13 cellular contexts compared by ENCODE assay signal in the genomic region with DNA sequence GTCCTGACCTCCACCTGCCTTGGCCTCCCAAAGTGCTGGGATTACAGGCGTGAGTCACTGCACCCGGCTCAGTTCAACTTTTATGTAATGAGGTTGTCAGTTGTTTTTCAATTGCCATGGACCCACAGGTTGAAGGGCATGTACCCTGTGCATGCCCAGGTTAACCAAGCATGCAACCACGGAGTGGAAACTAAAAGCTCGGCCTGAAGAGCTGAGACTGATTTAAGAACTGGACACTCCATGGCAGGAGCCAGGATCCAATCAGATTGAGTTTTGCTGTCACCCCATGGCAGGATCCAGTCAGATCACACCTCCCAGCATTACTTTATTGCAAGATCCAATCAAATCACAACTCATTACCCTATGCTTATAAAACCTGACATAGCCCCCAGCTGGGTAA. TPM values are rescaled to one million over a fixed set of nuclear protein-coding genes. Genes with fewer than 3 reads are reported as not detected.
DNase-seq lines count a peak whose midpoint lies in the region; ATAC-seq, FAIRE-seq and TF ChIP-seq lines count a peak whose summit lies in the region.
"Not testable (repeated sequence)": the region's sequence is repeated elsewhere in the genome, so short reads cannot be mapped to it uniquely, and the experiment has no call there.
"Had no signal": no experiment of that assay in that cellular context is flagged by ENCODE, and none has a peak within 500 bp of the region (broad histone marks: within the 10 kb centered on the region; RNA-seq: fewer than 3 reads in every experiment).

No MANE protein-coding gene starts in this region.

- H2AFZ ChIP-seq in OCI-LY1 (ENCODE audit: low read length); GM12878 (ENCODE audit: control insufficient read depth, low read depth, low read length): not testable (repeated sequence)

- BruUV-seq in GM12878 (replicated peaks; lab: Mats Ljungman, UMichigan): not testable (repeated sequence)

- H3K9me2 ChIP-seq in OCI-LY1 (ENCODE audit: low read depth, low read length): not testable (repeated sequence)

- H3K4me1 Mint-ChIP-seq in stimulated activated memory B cell treated with anti-CD40 and anti-IgM and Interleukin-4, amounts not matched to agents 10 μg/mL and 1 μg/mL and 100 μg/mL, for 72 hours: not testable (repeated sequence)

- ATAC-seq in GM18520 (IDR thresholded peaks at IDR 0.05; ENCODE audit: unreplicated experiment) (peak; percentile 64), GM19463 (IDR thresholded peaks at IDR 0.05; ENCODE audit: unreplicated experiment) (peak; percentile 53), HG03108 (IDR thresholded peaks at IDR 0.05; ENCODE audit: unreplicated experiment) (peak; percentile 52), GM12878 (peak; percentile 92)
- ATAC-seq in stimulated activated memory B cell treated with anti-CD40 and anti-IgM and Interleukin-4, amounts not matched to agents 10 μg/mL and 1 μg/mL and 100 μg/mL, for 72 hours: peak; percentile 74

- TF ChIP-seq EP300 in GM12878 (IDR thresholded peaks at IDR 0.05; ENCODE audit: borderline replicate concordance in 1 of 2, control insufficient read depth in 1 of 2, low read depth in 2 of 2, low read length in 2 of 2): not testable (repeated sequence)

- not testable (repeated sequence) for TF ChIP-seq RAD21 in GM12878 (IDR thresholded peaks at IDR 0.05; ENCODE audit: insufficient read depth, low read depth, low read length)

- not testable (repeated sequence) for H3K27ac Mint-ChIP-seq in stimulated activated memory B cell treated with anti-CD40 and anti-IgM and Interleukin-4, amounts not matched to agents 10 μg/mL and 1 μg/mL and 100 μg/mL, for 72 hours

- RAD21 ChIA-PET in GM12878 (lab: Charles Lee; ENCODE audit: unreplicated experiment): not testable (repeated sequence)

- H3K9me3 Mint-ChIP-seq in stimulated activated memory B cell treated with anti-CD40 and anti-IgM and Interleukin-4, amounts not matched to agents 10 μg/mL and 1 μg/mL and 100 μg/mL, for 72 hours: not testable (repeated sequence)

- not testable (repeated sequence) for H4K20me1 ChIP-seq in OCI-LY1 (ENCODE audit: insufficient read depth, low read length); GM12878 (ENCODE audit: control insufficient read depth, insufficient read depth)

- H3K4me3 ChIP-seq in OCI-LY1 (ENCODE audit: low read depth, low read length, poor library complexity, severe bottlenecking); GM12878: not testable (repeated sequence)

- POLR2A ChIA-PET in GM12878 (lab: Charles Lee): interaction anchor here (0.6 kb wide), 1 partner anchor 430 kb away, joined by 3 read pairs; no protein-coding TSS in a partner anchor

- CTCF ChIA-PET in GM12878 (lab: Yijun Ruan, JAX): not testable (repeated sequence)

- not testable (repeated sequence) for H3K27me3 Mint-ChIP-seq in stimulated activated memory B cell treated with anti-CD40 and anti-IgM and Interleukin-4, amounts not matched to agents 10 μg/mL and 1 μg/mL and 100 μg/mL, for 72 hours

- H3K36me3 ChIP-seq in OCI-LY1 (ENCODE audit: insufficient read depth, low read length): peaks cover 23% of the 10 kb centered on the region
- H3K36me3 ChIP-seq in GM12878 (ENCODE audit: control insufficient read depth in 2 of 2, insufficient read depth in 2 of 2, low read length in 1 of 2): not testable (repeated sequence)

- H3K27me3 ChIP-seq in OCI-LY1 (ENCODE audit: insufficient read depth, low read length); GM12878 (replicated peaks in 1 of 2; ENCODE audit: control insufficient read depth in 2 of 2, insufficient read depth in 2 of 2, low read length in 1 of 2): not testable (repeated sequence)

- TF ChIP-seq CTCF in OCI-LY1 (IDR thresholded peaks at IDR 0.05; ENCODE audit: low read length); GM12878 (IDR thresholded peaks at IDR 0.05 in 2 of 3, conservative IDR thresholded peaks at IDR 0.05 in 1 of 3; ENCODE audit: control insufficient read depth in 2 of 3, extremely low read depth in 1 of 3, insufficient read depth in 1 of 3, low read depth in 3 of 3, low read length in 3 of 3): not testable (repeated sequence)

- intact Hi-C loops in GM12878 (cut with micrococcal nuclease; ENCODE audit: unreplicated experiment): not testable (repeated sequence)

- in situ Hi-C loops in GM12878 (cut with MboI): not testable (repeated sequence)

- TF ChIP-seq POLR2A in GM12878 (IDR thresholded peaks at IDR 0.05; ENCODE audit: low read depth, low read length): not testable (repeated sequence)

- FAIRE-seq in GM12878 (lab: Jason Lieb, UNC): not testable (repeated sequence)

- H3K4me3 Mint-ChIP-seq in stimulated activated memory B cell treated with anti-CD40 and anti-IgM and Interleukin-4, amounts not matched to agents 10 μg/mL and 1 μg/mL and 100 μg/mL, for 72 hours: not testable (repeated sequence)

- SMC1A ChIA-PET in GM12878 (lab: Charles Lee; ENCODE audit: uncharacterized antibody, unreplicated experiment): not testable (repeated sequence)

- H3K27ac ChIP-seq in OCI-LY1 (ENCODE audit: low read depth, low read length, poor library complexity, severe bottlenecking): peak overlapping the region; percentile 76
- H3K27ac ChIP-seq in GM12878 (ENCODE audit: control insufficient read depth, insufficient read depth): not testable (repeated sequence)

- H3K4me1 ChIP-seq in OCI-LY1 (ENCODE audit: insufficient read depth, low read length, severe bottlenecking); GM12878 (ENCODE audit: control insufficient read depth, insufficient read depth, low read length): not testable (repeated sequence)

- not testable (repeated sequence) for H3K9me3 ChIP-seq in OCI-LY1 (ENCODE audit: low read length); GM12878 (replicated peaks; ENCODE audit: control insufficient read depth, insufficient read depth, low read length)

- H3F3A ChIP-seq in OCI-LY1 (ENCODE audit: insufficient read depth, low read length): not testable (repeated sequence)

- H3K36me3 Mint-ChIP-seq in stimulated activated memory B cell treated with anti-CD40 and anti-IgM and Interleukin-4, amounts not matched to agents 10 μg/mL and 1 μg/mL and 100 μg/mL, for 72 hours: not testable (repeated sequence)

- H3K4me2 ChIP-seq in OCI-LY1 (ENCODE audit: low read length); GM12878 (ENCODE audit: control insufficient read depth, insufficient read depth): not testable (repeated sequence)

- not testable (repeated sequence) for H3K9ac ChIP-seq in OCI-LY1 (ENCODE audit: low read length); GM12878 (ENCODE audit: control insufficient read depth, insufficient read depth, low read length)

- 0% methylated on average over 2 of the region's 4 CpGs for WGBS in GM12878 (ENCODE audit: insufficient coverage, insufficient replicate concordance, low lambda C conversion rate, missing lambda C conversion rate)

- not testable (repeated sequence) for H3K79me2 ChIP-seq in OCI-LY1 (ENCODE audit: insufficient read depth, low read length); GM12878 (ENCODE audit: control insufficient read depth, insufficient read depth, low read length)

- not testable (repeated sequence) for DNase-seq in GM12878 (ENCODE audit: low read depth, low spot score)

RNA-seq across cellular contexts. Expression of gene SPDYE5, which starts 16.9 kb away (rescaled TPM):
- total RNA-seq in GM12878 (2013; cell fraction: nucleolus; rRNA removed): 0.17 and 0.39 TPM in 2 replicates
- total RNA-seq in GM12878 (2014; rRNA removed) (0.05 TPM in 1 of 2 replicates, not detected in the other), GM12878 (2014; rRNA removed; fragmentation: Illumina TruSeq; extraction: Trizol) (not detected in 2 replicates), GM12878 (2021) (not detected in 2 replicates)
- polyA plus RNA-seq in GM12878 (2011; ENCODE audit: low read depth): 0.22 TPM
- polyA plus RNA-seq in GM12878 (2011; rRNA removed) (not detected in 2 replicates), GM12878 (2014; fragmentation: Illumina TruSeq; extraction: Trizol) (not detected in 2 replicates), GM12878 (2014; fragmentation: Nextera tagmentation; extraction: Ambion mirVana) (under 1 TPM; 0.07 to 0.21 TPM), GM12878 (2014; rRNA removed) (not detected in 2 replicates), GM12878 (2016; fragmentation: Nextera tagmentation; extraction: Ambion mirVana) (1 to 10 TPM; 2.5 to 2.7 TPM)
- not detected in 2 replicates for polyA plus RNA-seq in GM12878 (2011; cell fraction: cytosol; rRNA removed)
- polyA plus RNA-seq in GM12878 (2011; cell fraction: nucleus; rRNA removed): 0.07 TPM in 1 of 2 replicates, not detected in the other
- 0.53 and 0.64 TPM in 2 replicates for polyA plus RNA-seq in GM12878 (2012)
- not detected in 2 replicates for polyA minus RNA-seq in GM12878 (2011; rRNA and poly(A)+ RNA removed)
- not detected in 2 replicates for polyA minus RNA-seq in GM12878 (2011; cell fraction: cytosol; rRNA and poly(A)+ RNA removed)
- not detected in 2 replicates for polyA minus RNA-seq in GM12878 (2011; cell fraction: nucleus; rRNA and poly(A)+ RNA removed)
- total RNA-seq: A673; CD4-positive, CD25-positive, alpha-beta regulatory T cell; CD8-positive, alpha-beta memory T cell; Daoy; G401 had no signal
- polyA plus RNA-seq: AG04450, CD14-positive monocyte had no signal

RNA-seq across cellular contexts. Expression of gene POM121C, which starts 22.9 kb away (rescaled TPM):
- 140 and 162 TPM in 2 replicates for total RNA-seq in GM12878 (2013; cell fraction: nucleolus; rRNA removed)
- total RNA-seq in GM12878 (2014; rRNA removed) (5.6 and 6.5 TPM in 2 replicates), GM12878 (2014; rRNA removed; fragmentation: Illumina TruSeq; extraction: Trizol) (9.6 and 9.8 TPM in 2 replicates), GM12878 (2021) (55.1 and 62.8 TPM in 2 replicates)
- polyA plus RNA-seq in GM12878 (2011; ENCODE audit: low read depth): 24.9 TPM
- polyA plus RNA-seq in GM12878 (2011; rRNA removed) (16.2 and 16.5 TPM in 2 replicates), GM12878 (2014; fragmentation: Illumina TruSeq; extraction: Trizol) (56.8 and 58.6 TPM in 2 replicates), GM12878 (2014; fragmentation: Nextera tagmentation; extraction: Ambion mirVana) (10 to 100 TPM in 1 of 2 experiments, 1 to 10 TPM in 1; 6.3 to 10.2 TPM), GM12878 (2014; rRNA removed) (17.9 and 23.1 TPM in 2 replicates), GM12878 (2016; fragmentation: Nextera tagmentation; extraction: Ambion mirVana) (10 to 100 TPM; 39.1 to 54.7 TPM)
- polyA plus RNA-seq in GM12878 (2011; cell fraction: cytosol; rRNA removed): 15.2 and 36.6 TPM in 2 replicates
- 51.3 and 52.2 TPM in 2 replicates for polyA plus RNA-seq in GM12878 (2011; cell fraction: nucleus; rRNA removed)
- polyA plus RNA-seq in GM12878 (2012): 40.8 and 42.5 TPM in 2 replicates
- polyA minus RNA-seq in GM12878 (2011; rRNA and poly(A)+ RNA removed): 35.6 and 40.5 TPM in 2 replicates
- polyA minus RNA-seq in GM12878 (2011; cell fraction: cytosol; rRNA and poly(A)+ RNA removed): 20.4 and 25.6 TPM in 2 replicates
- 21.0 and 27.9 TPM in 2 replicates for polyA minus RNA-seq in GM12878 (2011; cell fraction: nucleus; rRNA and poly(A)+ RNA removed)
